In the genomic region with DNA sequence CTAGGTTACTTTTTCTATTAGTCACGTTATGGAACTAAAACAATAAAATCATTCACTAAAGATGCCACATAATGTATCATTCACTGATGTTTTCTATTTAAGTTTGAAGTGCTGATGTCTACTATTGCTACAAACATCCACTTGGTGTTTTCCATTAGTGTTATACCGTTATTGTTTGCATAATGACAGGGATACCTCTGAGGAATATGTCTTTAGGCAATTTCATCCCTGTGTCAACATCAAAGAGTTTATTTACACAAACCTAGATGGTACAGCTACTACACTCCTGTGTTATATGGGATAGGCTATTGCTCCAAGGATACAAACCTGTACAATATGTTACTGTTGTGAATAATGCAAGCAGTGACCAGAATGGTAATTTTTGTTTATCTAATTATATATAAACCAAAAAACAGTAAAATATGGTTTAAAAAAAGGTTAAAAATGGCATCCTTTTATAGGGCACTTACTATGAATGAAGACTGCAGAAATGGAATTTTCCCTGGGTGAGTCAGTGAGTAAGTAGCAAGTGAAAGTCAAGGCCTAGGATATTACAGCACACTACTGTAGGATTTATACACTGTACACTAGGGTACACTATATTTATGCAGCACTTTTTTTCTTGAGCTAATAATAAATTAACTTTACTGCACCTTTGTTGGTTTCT, we compare ENCODE assay signal across 14 cellular contexts. TPM values are rescaled to one million over a fixed set of nuclear protein-coding genes. Genes with fewer than 3 reads are reported as not detected.
DNase-seq lines count a peak whose midpoint lies in the region; FAIRE-seq and TF ChIP-seq lines count a peak whose summit lies in the region.
"Not testable (repeated sequence)": the region's sequence is repeated elsewhere in the genome, so short reads cannot be mapped to it uniquely, and the experiment has no call there.
"Had no signal": no experiment of that assay in that cellular context is flagged by ENCODE, and none has a peak within 500 bp of the region (broad histone marks: within the 10 kb centered on the region; RNA-seq: fewer than 3 reads in every experiment).

No MANE protein-coding gene starts in this region.

- H2AFZ ChIP-seq in astrocyte (ENCODE audit: low read depth, low read length) = not testable (repeated sequence)

- H4K20me1 ChIP-seq in astrocyte (ENCODE audit: insufficient read depth, low read length) = not testable (repeated sequence)

- not testable (repeated sequence) for H3K27ac ChIP-seq in astrocyte (ENCODE audit: low read depth, low read length)

- not testable (repeated sequence) for H3K9me3 ChIP-seq in astrocyte (ENCODE audit: insufficient read depth, low read depth, low read length)

- H3K4me1 Mint-ChIP-seq in astrocyte (ENCODE audit: low read depth, unreplicated experiment) = peaks cover 13% of the 10 kb centered on the region

- FAIRE-seq in RCC 7860 (lab: Jason Lieb, UNC) (peak; percentile 88), astrocyte (lab: Jason Lieb, UNC) (peak; percentile 90), islet of Langerhans (lab: Jason Lieb, UNC) (peak; percentile 95)

- H3K36me3 Mint-ChIP-seq in astrocyte (ENCODE audit: low read depth, unreplicated experiment) = not testable (repeated sequence)

- H3K4me3 Mint-ChIP-seq in astrocyte (ENCODE audit: unreplicated experiment) = not testable (repeated sequence)

- H3K27me3 Mint-ChIP-seq in astrocyte (ENCODE audit: low read depth, unreplicated experiment) = not testable (repeated sequence)

- not testable (repeated sequence) for H3K27me3 ChIP-seq in astrocyte (ENCODE audit: insufficient read depth, low read length)

- H3K4me2 ChIP-seq in astrocyte (ENCODE audit: low read length) = not testable (repeated sequence)

- H3K27ac Mint-ChIP-seq in astrocyte (ENCODE audit: unreplicated experiment) = not testable (repeated sequence)

- H3K79me2 ChIP-seq in astrocyte (ENCODE audit: insufficient read depth, low read length) = not testable (repeated sequence)

- not testable (repeated sequence) for H3K4me3 ChIP-seq in astrocyte (ENCODE audit: insufficient read depth, low read depth, low read length)

- peak; percentile 67 for DNase-seq in DMS153 treated with DMSO at 0.1 percent for 48 hours (lab: John Stamatoyannopoulos, UW; ENCODE audit: unreplicated experiment)
- peak; percentile 7 for DNase-seq in HCEC 1CT
- peak; percentile 17 for DNase-seq in NCI-H1105 treated with DMSO at 0.1 percent for 48 hours (lab: John Stamatoyannopoulos, UW)
- peak; percentile 83 for DNase-seq in NCI-H460 (ENCODE audit: extremely low read depth, low read depth)
- not testable (repeated sequence) for DNase-seq in RCC 7860 (ENCODE audit: low spot score); astrocyte (ENCODE audit: low read depth)

- H3K9me3 Mint-ChIP-seq in astrocyte (ENCODE audit: unreplicated experiment) = not testable (repeated sequence)

- not testable (repeated sequence) for H3K9ac ChIP-seq in astrocyte (ENCODE audit: low read length)

- H3K4me1 ChIP-seq in astrocyte (ENCODE audit: insufficient read depth, low read length) = not testable (repeated sequence)

- not testable (repeated sequence) for H3K36me3 ChIP-seq in astrocyte (ENCODE audit: insufficient read depth, low read length)

- TF ChIP-seq CTCF in astrocyte (IDR thresholded peaks at IDR 0.05; ENCODE audit: insufficient read depth, low read depth, low read length) = not testable (repeated sequence)

RNA-seq across cellular contexts. Expression of gene KLRC2, which starts 3.9 kb away (rescaled TPM):
- 0.22 TPM in 1 of 2 replicates, not detected in the other for total RNA-seq in NCI-H460 (2014; rRNA removed; shearing (Covaris generic))
- not detected in 2 replicates for polyA plus RNA-seq in NCI-H460 (2014; cell fraction: nucleus; rRNA removed)
- total RNA-seq in astrocyte = 1.2 and 4.1 TPM in 2 replicates
- total RNA-seq: Calu3; H7; T-helper 2 cell treated with Interferon-gamma antibody and Interleukin-4, amounts not matched to agents 100 ng/mL and 5 ng/mL, for 36 hours had no signal
- polyA plus RNA-seq: IgD-negative memory B cell had no signal

RNA-seq across cellular contexts. Expression of gene KLRC1, which starts 13.4 kb away (rescaled TPM):
- 0.25 TPM in 1 of 2 replicates, not detected in the other for total RNA-seq in NCI-H460 (2014; rRNA removed; shearing (Covaris generic))
- not detected in 2 replicates for polyA plus RNA-seq in NCI-H460 (2014; cell fraction: nucleus; rRNA removed)
- not detected in 2 replicates for total RNA-seq in astrocyte
- total RNA-seq: Calu3; CD4-positive, alpha-beta T cell; Daoy; H7; LHCN-M2; T-helper 2 cell treated with Interferon-gamma antibody and Interleukin-4, amounts not matched to agents 100 ng/mL and 5 ng/mL, for 36 hours had no signal

RNA-seq across cellular contexts. Expression of gene KLRC3, which starts 19.3 kb away (rescaled TPM):
- total RNA-seq in NCI-H460 (2014; rRNA removed; shearing (Covaris generic)) = 0.46 TPM in 1 of 2 replicates, not detected in the other
- not detected in 2 replicates for polyA plus RNA-seq in NCI-H460 (2014; cell fraction: nucleus; rRNA removed)
- 0.94 and 1.2 TPM in 2 replicates for total RNA-seq in astrocyte
- total RNA-seq: Calu3; CD4-positive, alpha-beta T cell; Daoy; H7; T-helper 2 cell treated with Interferon-gamma antibody and Interleukin-4, amounts not matched to agents 100 ng/mL and 5 ng/mL, for 36 hours had no signal
- polyA plus RNA-seq: IgD-negative memory B cell had no signal

RNA-seq across cellular contexts. Expression of gene KLRC4, which starts 30.2 kb away (rescaled TPM):
- total RNA-seq in NCI-H460 (2014; rRNA removed; shearing (Covaris generic)) = not detected in 2 replicates
- polyA plus RNA-seq in NCI-H460 (2014; cell fraction: nucleus; rRNA removed) = not detected in 2 replicates
- total RNA-seq in astrocyte = 0.53 and 0.70 TPM in 2 replicates
- total RNA-seq: Calu3; CD4-positive, alpha-beta T cell; Daoy; H7; LHCN-M2; T-helper 2 cell treated with Interferon-gamma antibody and Interleukin-4, amounts not matched to agents 100 ng/mL and 5 ng/mL, for 36 hours had no signal
- polyA plus RNA-seq: IgD-negative memory B cell had no signal

RNA-seq across cellular contexts. Expression of gene KLRK1, which starts 49.9 kb away (rescaled TPM):
- not detected in 2 replicates for total RNA-seq in NCI-H460 (2014; rRNA removed; shearing (Covaris generic))
- 0.27 TPM in 1 of 2 replicates, not detected in the other for polyA plus RNA-seq in NCI-H460 (2014; cell fraction: nucleus; rRNA removed)
- total RNA-seq in astrocyte = 0.73 and 1.1 TPM in 2 replicates
- total RNA-seq: Calu3, Daoy, H7 had no signal
